ENCODE assay signal across 22 cellular contexts in genomic region chr18:10081477-10081876, GRCh38.
DNase-seq lines count a peak whose midpoint lies in the region; ATAC-seq and TF ChIP-seq lines count a peak whose summit lies in the region.
"Had no signal": no experiment of that assay in that cellular context is flagged by ENCODE, and none has a peak within 500 bp of the region (broad histone marks: within the 10 kb centered on the region; RNA-seq: fewer than 3 reads in every experiment).

No MANE protein-coding gene starts in this region.

- H3K27me3 ChIP-seq in body of pancreas: no peaks in the 10 kb centered on the region
- H3K27me3 ChIP-seq: transverse colon had no signal

- peaks cover 10 to 18% of the 10 kb centered on the region in 2 donors for H3K9me3 Mint-ChIP-seq in stimulated activated naive CD8-positive, alpha-beta T cell treated with anti-CD3 and anti-CD28 coated beads, Interleukin-15, amount 100 ng/mL, for 72 hours

- H3K4me1 ChIP-seq in body of pancreas: peaks cover 37% of the 10 kb centered on the region

- no peaks in the 10 kb centered on the region for H3K27me3 Mint-ChIP-seq in stimulated activated naive CD8-positive, alpha-beta T cell treated with anti-CD3 and anti-CD28 coated beads, Interleukin-15, amount 100 ng/mL, for 72 hours

- H3K9me3 ChIP-seq in body of pancreas: peaks cover 0 to 6% (median 0%) of the 10 kb centered on the region in 3 donors

- ATAC-seq in body of pancreas (peak; percentile 65), esophagus mucosa (no peak)
- no peak for ATAC-seq in stimulated activated naive CD8-positive, alpha-beta T cell treated with anti-CD3 and anti-CD28 coated beads, Interleukin-15, amount 100 ng/mL, for 72 hours
- ATAC-seq: A549; stimulated activated memory B cell treated with anti-CD40 and anti-IgM and Interleukin-4, amounts not matched to agents 10 μg/mL and 1 μg/mL and 100 μg/mL, for 72 hours had no signal

- WGBS in body of pancreas, 2 donors: 46 to 47% methylated on average over 4 of the region's 4 CpGs

- H3K27ac ChIP-seq in body of pancreas: no peak overlapping the region
- H3K27ac ChIP-seq: A549, C4-2B, transverse colon had no signal

- DNase-seq in NCI-H2029 treated with DMSO at 0.1 percent for 48 hours (lab: John Stamatoyannopoulos, UW) (peak; percentile 17), NCI-H2029 (lab: John Stamatoyannopoulos, UW) (no peak), NCI-H2196 treated with DMSO at 0.1 percent for 48 hours (lab: John Stamatoyannopoulos, UW; ENCODE audit: unreplicated experiment) (peak; percentile 54), body of pancreas (no peak), mesenteric fat pad (ENCODE audit: low spot score) (peak; percentile 45), DMS153 (lab: John Stamatoyannopoulos, UW) (no peak)
- DNase-seq in stimulated activated naive CD8-positive, alpha-beta T cell treated with anti-CD3 and anti-CD28 coated beads, Interleukin-15, amount 100 ng/mL, for 72 hours: no peak
- DNase-seq: activated CD4-positive, alpha-beta memory T cell treated with anti-CD3 and anti-CD28 coated beads for 36 hours; activated naive CD4-positive, alpha-beta T cell; aorta; DMS79; foreskin melanocyte; kidney glomerular epithelial cell; midbrain; NCI-H1930; stimulated activated CD4-positive, alpha-beta T cell treated with anti-CD3 and anti-CD28 coated beads, Interleukin-15, amount 100 ng/mL, for 24 hours; transverse colon had no signal

- H3K4me3 ChIP-seq in body of pancreas: no peak overlapping the region
- H3K4me3 ChIP-seq: A549, transverse colon had no signal

- no peaks in the 10 kb centered on the region for H3K36me3 ChIP-seq in body of pancreas (replicated peaks in 1 of 2; ENCODE audit: insufficient read depth in 1 of 2, low read depth in 2 of 2)
- H3K36me3 ChIP-seq: transverse colon had no signal

- H3K4me1 Mint-ChIP-seq in stimulated activated naive CD8-positive, alpha-beta T cell treated with anti-CD3 and anti-CD28 coated beads, Interleukin-15, amount 100 ng/mL, for 72 hours: no peaks in the 10 kb centered on the region
- H3K4me1 Mint-ChIP-seq: stimulated activated memory B cell treated with anti-CD40 and anti-IgM and Interleukin-4, amounts not matched to agents 10 μg/mL and 1 μg/mL and 100 μg/mL, for 72 hours had no signal

- H3K27ac Mint-ChIP-seq in stimulated activated naive CD8-positive, alpha-beta T cell treated with anti-CD3 and anti-CD28 coated beads, Interleukin-15, amount 100 ng/mL, for 72 hours: no peak overlapping the region
- H3K27ac Mint-ChIP-seq: activated CD4-positive, alpha-beta memory T cell treated with anti-CD3 and anti-CD28 coated beads for 36 hours; stimulated activated memory B cell treated with anti-CD40 and anti-IgM and Interleukin-4, amounts not matched to agents 10 μg/mL and 1 μg/mL and 100 μg/mL, for 72 hours had no signal

- intact Hi-C loops in body of pancreas (cut with DNase I): no loop called here

- TF ChIP-seq POLR2A in body of pancreas (IDR thresholded peaks at IDR 0.05): no peak

- H3K4me3 Mint-ChIP-seq in stimulated activated naive CD8-positive, alpha-beta T cell treated with anti-CD3 and anti-CD28 coated beads, Interleukin-15, amount 100 ng/mL, for 72 hours: no peak overlapping the region
- H3K4me3 Mint-ChIP-seq: activated CD4-positive, alpha-beta memory T cell treated with anti-CD3 and anti-CD28 coated beads for 36 hours; neural crest cell; stimulated activated memory B cell treated with anti-CD40 and anti-IgM and Interleukin-4, amounts not matched to agents 10 μg/mL and 1 μg/mL and 100 μg/mL, for 72 hours had no signal

- TF ChIP-seq CTCF in body of pancreas (IDR thresholded peaks at IDR 0.05): peak in 2 of 7 experiments; percentile 2 to 12

Comparison
In these comparisons a context has a peak if more than half of its experiments do, and no peak if none do; other contexts are left out.
1. DNase-seq: peak in NCI-H2029 treated with DMSO at 0.1 percent for 48 hours (single experiment), NCI-H2196 treated with DMSO at 0.1 percent for 48 hours (single experiment) and mesenteric fat pad (single experiment); none in NCI-H2029 (single experiment), body of pancreas (0 of 4), DMS153 (single experiment) and stimulated activated naive CD8-positive, alpha-beta T cell treated with anti-CD3 and anti-CD28 coated beads, Interleukin-15, amount 100 ng/mL, for 72 hours (0 of 2).